ENCODE assay signal across 8 cellular contexts in the genomic region with DNA sequence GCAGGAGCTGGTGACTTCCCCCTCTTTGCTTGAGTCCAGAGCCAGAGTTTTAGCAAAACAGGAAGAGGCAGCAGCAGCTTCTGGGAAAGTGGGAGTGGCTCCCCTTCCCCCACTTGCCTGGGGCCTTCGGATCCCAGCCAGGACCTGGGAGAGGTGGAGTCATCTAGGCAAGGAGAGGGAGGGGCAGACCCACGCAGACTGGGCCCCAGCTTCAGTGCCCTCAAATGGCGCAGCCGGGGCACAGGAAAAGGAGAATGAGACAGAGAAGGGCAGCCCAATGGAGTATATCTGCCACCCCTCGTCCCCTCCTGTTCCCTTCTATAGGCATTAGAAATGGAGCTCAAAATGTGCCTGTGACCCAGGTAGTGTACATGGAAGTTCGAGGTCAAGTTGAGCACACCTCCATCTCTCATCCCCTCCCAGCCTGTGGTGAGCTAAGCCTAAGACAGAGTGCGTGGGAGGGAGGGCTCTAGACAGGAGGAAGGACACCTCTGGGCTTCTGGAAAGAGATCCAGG. TPM values are rescaled to one million over a fixed set of nuclear protein-coding genes. Genes with fewer than 3 reads are reported as not detected.
DNase-seq lines count a peak whose midpoint lies in the region; ATAC-seq and TF ChIP-seq lines count a peak whose summit lies in the region.

No MANE protein-coding gene starts in this region.

- H3K27me3 ChIP-seq in Caco-2 (replicated peaks; ENCODE audit: control insufficient read depth, insufficient read depth, low read length) (no peaks in the 10 kb centered on the region), NT2/D1 (ENCODE audit: insufficient read depth, insufficient read length) (no peaks in the 10 kb centered on the region), mucosa of rectum (ENCODE audit: control insufficient read depth in 2 of 2, insufficient read depth in 2 of 2, low read length in 2 of 2) (no peaks in the 10 kb centered on the region)

- no peaks in the 10 kb centered on the region for H3K36me3 Mint-ChIP-seq in Caco-2 (ENCODE audit: insufficient read depth, unreplicated experiment)
- H3K36me3 Mint-ChIP-seq in dendritic cell treated with granulocyte-macrophage colony-stimulating factor and Interleukin-4, amounts not matched to agents 40 ng/mL and 50 ng/mL, for 4 days (ENCODE audit: low read depth), result no peaks in the 10 kb centered on the region
- H3K36me3 Mint-ChIP-seq in progenitor cell of endocrine pancreas (ENCODE audit: insufficient read depth), result no peaks in the 10 kb centered on the region

- CTCF ChIA-PET in Caco-2 (lab: Charles Lee), result interaction anchor here (0.7 to 4.9 kb wide), 5 partner anchors 8 to 32 kb away, joined by 3 to 48 read pairs (median 4); no protein-coding TSS in a partner anchor

- intact Hi-C loops in Caco-2 (cut with micrococcal nuclease; ENCODE audit: unreplicated experiment), result no loop called here
- intact Hi-C loops in dendritic cell treated with granulocyte-macrophage colony-stimulating factor and Interleukin-4, amounts not matched to agents 40 ng/mL and 50 ng/mL, for 4 days (cut with micrococcal nuclease), result no loop called here

- H3K4me3 ChIP-seq in Caco-2 (ENCODE audit: low read depth, low read length) (no peak overlapping the region), NT2/D1 (ENCODE audit: insufficient read length, low read depth) (no peak overlapping the region), mucosa of rectum (ENCODE audit: low read length in 2 of 2) (peak overlapping the region; percentile 20 to 40)

- H3K27me3 Mint-ChIP-seq in Caco-2 (ENCODE audit: insufficient read depth, unreplicated experiment) (no peaks in the 10 kb centered on the region), progenitor cell of endocrine pancreas (peaks cover 4% of the 10 kb centered on the region)
- H3K27me3 Mint-ChIP-seq in dendritic cell treated with granulocyte-macrophage colony-stimulating factor and Interleukin-4, amounts not matched to agents 40 ng/mL and 50 ng/mL, for 4 days, result peaks cover 2% of the 10 kb centered on the region

- ATAC-seq in GM18873 (IDR thresholded peaks at IDR 0.05; ENCODE audit: low FRiP score, unreplicated experiment), result no peak

- DNase-seq in Caco-2 (peak; percentile 61 to 70), NT2/D1 (ENCODE audit: low read depth, low spot score) (no peak), progenitor cell of endocrine pancreas (ENCODE audit: low spot score, unreplicated experiment) (no peak), SHP77 (lab: John Stamatoyannopoulos, UW) (no peak), cerebellum (ENCODE audit: low spot score) (no peak)

- no TSS peak for BruUV-seq in Caco-2 (replicated peaks; lab: Mats Ljungman, UMichigan)

- H3K9me3 Mint-ChIP-seq in Caco-2 (ENCODE audit: unreplicated experiment), result no peaks in the 10 kb centered on the region
- H3K9me3 Mint-ChIP-seq in dendritic cell treated with granulocyte-macrophage colony-stimulating factor and Interleukin-4, amounts not matched to agents 40 ng/mL and 50 ng/mL, for 4 days, result no peaks in the 10 kb centered on the region
- H3K9me3 Mint-ChIP-seq in progenitor cell of endocrine pancreas (ENCODE audit: low read depth), result no peaks in the 10 kb centered on the region

- peak overlapping the region; percentile 64 to 74 for H3K27ac ChIP-seq in mucosa of rectum (ENCODE audit: low read depth in 2 of 2, low read length in 2 of 2)

- H3K4me3 Mint-ChIP-seq in Caco-2 (ENCODE audit: unreplicated experiment) (no peak overlapping the region), progenitor cell of endocrine pancreas (ENCODE audit: low read depth) (no peak overlapping the region)
- H3K4me3 Mint-ChIP-seq in dendritic cell treated with granulocyte-macrophage colony-stimulating factor and Interleukin-4, amounts not matched to agents 40 ng/mL and 50 ng/mL, for 4 days, result peak overlapping the region; percentile 63

- H3K4me1 ChIP-seq in Caco-2, result peaks cover 17% of the 10 kb centered on the region
- H3K4me1 ChIP-seq in NT2/D1 (ENCODE audit: insufficient read depth, insufficient read length), result peaks cover 25% of the 10 kb centered on the region
- H3K4me1 ChIP-seq in mucosa of rectum (ENCODE audit: control insufficient read depth in 2 of 2, insufficient read depth in 2 of 2, low read length in 2 of 2), result peaks cover 17 to 22% of the 10 kb centered on the region in 2 donors

- H3K9ac ChIP-seq in NT2/D1 (ENCODE audit: insufficient read length, low read depth) (peak overlapping the region; percentile 15), mucosa of rectum (ENCODE audit: low read depth in 1 of 2, low read length in 2 of 2) (peak overlapping the region; percentile 1 to 65)

- H3K27ac Mint-ChIP-seq in Caco-2 (ENCODE audit: unreplicated experiment) (no peak overlapping the region), progenitor cell of endocrine pancreas (no peak overlapping the region)
- peak overlapping the region; percentile 91 for H3K27ac Mint-ChIP-seq in dendritic cell treated with granulocyte-macrophage colony-stimulating factor and Interleukin-4, amounts not matched to agents 40 ng/mL and 50 ng/mL, for 4 days

- no peaks in the 10 kb centered on the region for H3K9me3 ChIP-seq in Caco-2
- no peaks in the 10 kb centered on the region for H3K9me3 ChIP-seq in NT2/D1 (ENCODE audit: insufficient read depth, low read length)
- no peaks in the 10 kb centered on the region for H3K9me3 ChIP-seq in mucosa of rectum (ENCODE audit: control insufficient read depth in 2 of 2, low read length in 2 of 2)

- H3K4me1 Mint-ChIP-seq in Caco-2 (ENCODE audit: low read depth, unreplicated experiment), result peaks cover 21% of the 10 kb centered on the region
- peaks cover 75% of the 10 kb centered on the region for H3K4me1 Mint-ChIP-seq in dendritic cell treated with granulocyte-macrophage colony-stimulating factor and Interleukin-4, amounts not matched to agents 40 ng/mL and 50 ng/mL, for 4 days (ENCODE audit: low read depth)
- H3K4me1 Mint-ChIP-seq in progenitor cell of endocrine pancreas (ENCODE audit: low read depth), result peaks cover 3% of the 10 kb centered on the region

- POLR2A ChIA-PET in Caco-2 (lab: Charles Lee), result no interaction called here

- TF ChIP-seq CTCF in Caco-2 (IDR thresholded peaks at IDR 0.05; ENCODE audit: insufficient read depth in 1 of 2, low read depth in 1 of 2, low read length in 1 of 2, severe bottlenecking in 1 of 2, unreplicated experiment in 1 of 2), result no peak
- TF ChIP-seq CTCF in progenitor cell of endocrine pancreas (IDR thresholded peaks at IDR 0.05; ENCODE audit: unreplicated experiment), result no peak

- H3K36me3 ChIP-seq in Caco-2 (ENCODE audit: control insufficient read depth, insufficient read depth, low read length), result no peaks in the 10 kb centered on the region
- no peaks in the 10 kb centered on the region for H3K36me3 ChIP-seq in NT2/D1 (ENCODE audit: insufficient read depth, insufficient read length, low read length)
- H3K36me3 ChIP-seq in mucosa of rectum (ENCODE audit: control insufficient read depth in 2 of 2, insufficient read depth in 2 of 2, low read length in 2 of 2), result no peaks in the 10 kb centered on the region

RNA-seq across cellular contexts. Expression of a gene that starts 9.3 kb away (rescaled TPM):
- total RNA-seq in Caco-2 (2022) (71.2 and 71.9 TPM in 2 replicates), progenitor cell of endocrine pancreas (80.0 and 81.0 TPM in 2 replicates), cerebellum (12.1 TPM)

RNA-seq across cellular contexts. Expression of a gene that starts 56.0 kb away (rescaled TPM):
- total RNA-seq in Caco-2 (2022) (34.3 and 37.5 TPM in 2 replicates), progenitor cell of endocrine pancreas (15.1 and 16.2 TPM in 2 replicates), cerebellum (7.8 TPM)

Comparison
In these comparisons a context has a peak if more than half of its experiments do, and no peak if none do; other contexts are left out.
1. DNase-seq: peak in Caco-2 (2 of 2); none in NT2/D1 (single experiment), progenitor cell of endocrine pancreas (single experiment), SHP77 (0 of 2) and cerebellum (single experiment).
2. H3K4me3 ChIP-seq: peak in mucosa of rectum (2 of 2); none in Caco-2 (single experiment) and NT2/D1 (single experiment).